ENCODE assay signal across 8 cellular contexts in the genomic region with DNA sequence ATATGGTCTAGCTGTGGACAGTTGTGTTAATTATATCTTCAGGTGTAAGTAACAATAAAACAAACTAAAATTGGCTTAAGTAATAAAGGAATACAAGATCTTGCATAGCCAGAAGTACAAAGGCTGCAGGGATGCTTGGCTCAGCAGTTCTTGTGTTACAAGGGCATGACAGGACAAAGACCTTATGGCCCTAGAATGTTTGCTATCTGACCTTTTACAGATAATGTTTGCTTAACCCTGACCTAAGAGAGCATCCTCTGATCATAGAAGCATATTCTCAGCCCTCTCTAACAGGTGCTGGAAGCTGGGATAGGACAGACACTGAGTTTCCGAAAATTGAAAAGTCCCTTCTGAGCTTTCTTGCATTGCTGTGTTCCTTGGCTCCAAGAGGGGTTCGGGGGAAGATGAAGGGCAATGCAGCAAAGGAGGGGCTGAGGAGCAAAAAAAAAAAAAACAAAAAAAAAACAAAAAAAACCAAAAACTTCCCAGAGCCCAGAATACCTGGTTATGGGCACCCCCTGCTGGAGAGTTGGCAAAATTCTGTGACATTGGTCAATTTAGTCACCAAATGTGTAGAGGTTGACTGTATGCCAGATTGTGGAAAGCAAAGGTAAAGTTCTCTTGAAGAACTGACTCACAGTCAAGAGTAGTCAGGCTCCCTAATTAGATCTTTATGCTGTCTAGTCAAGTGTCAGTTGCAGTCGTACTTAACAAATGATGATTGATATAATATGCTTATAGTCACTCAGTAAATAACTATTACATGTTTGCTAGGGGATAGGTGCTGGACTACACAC. TPM values are rescaled to one million over a fixed set of nuclear protein-coding genes. Genes with fewer than 3 reads are reported as not detected.
A peak's percentile ranks its signal among the peaks of the same experiment; 100 is the strongest.
DNase-seq lines count a peak whose midpoint lies in the region; ATAC-seq, FAIRE-seq and TF ChIP-seq lines count a peak whose summit lies in the region.

No MANE protein-coding gene starts in this region.

- H3K9me3 ChIP-seq in left lung: no peaks in the 10 kb centered on the region

- H3K27me3 ChIP-seq in bronchial epithelial cell (ENCODE audit: control insufficient read depth, insufficient read depth, low read length) (no peaks in the 10 kb centered on the region), left lung (no peaks in the 10 kb centered on the region)

- peak; percentile 43 for DNase-seq in NCI-H1105 (lab: John Stamatoyannopoulos, UW)
- peak; percentile 21 for DNase-seq in UCSD-AML1 (lab: John Stamatoyannopoulos, UW; ENCODE audit: unreplicated experiment)
- DNase-seq in bronchial epithelial cell (ENCODE audit: low read depth): peak; percentile 79
- no peak for DNase-seq in left lung
- peak; percentile 49 to 71 (median 59) for DNase-seq in stimulated activated CD4-positive, alpha-beta T cell treated with anti-CD3 and anti-CD28 coated beads, TNF-alpha, amount 100 ng/mL, for 24 hours (ENCODE audit: low read depth in 3 of 3)
- no peak for DNase-seq in mesenteric fat pad (ENCODE audit: low spot score)

- H3K27ac ChIP-seq in left lung: no peak overlapping the region

- peak; percentile 86 for ATAC-seq in left lung

- no peaks in the 10 kb centered on the region for H3K4me1 ChIP-seq in left lung

- TF ChIP-seq CTCF in GM12873 (IDR thresholded peaks at IDR 0.05; ENCODE audit: insufficient read depth, low read depth, low read length, missing control alignments) (peak; percentile 75), bronchial epithelial cell (IDR thresholded peaks at IDR 0.05; ENCODE audit: insufficient read depth, low read length, severe bottlenecking) (peak; percentile 61), left lung (IDR thresholded peaks at IDR 0.05) (peak; percentile 48 to 52)

- peak; percentile 30 for FAIRE-seq in A204.1 (lab: Jason Lieb, UNC)
- FAIRE-seq in bronchial epithelial cell (lab: Jason Lieb, UNC): no peak

- H3K36me3 ChIP-seq in bronchial epithelial cell (ENCODE audit: control insufficient read depth, insufficient read depth, low read length): no peaks in the 10 kb centered on the region
- no peaks in the 10 kb centered on the region for H3K36me3 ChIP-seq in left lung

- intact Hi-C loops in left lung (cut with DNase I): no loop called here

- H3K4me3 ChIP-seq in bronchial epithelial cell (ENCODE audit: low read depth, low read length) (no peak overlapping the region), left lung (no peak overlapping the region)

RNA-seq across cellular contexts. Expression of gene HIKESHI, which starts 10.4 kb away (rescaled TPM):
- total RNA-seq in bronchial epithelial cell (48.2 and 63.1 TPM in 2 replicates), left lung (10 to 100 TPM; 28.5 to 30.2 TPM), mesenteric fat pad (29.2 TPM)

RNA-seq across cellular contexts. Expression of gene EED, which starts 47.1 kb away (rescaled TPM):
- total RNA-seq in bronchial epithelial cell (13.7 and 14.1 TPM in 2 replicates), left lung (10 to 100 TPM; 20.3 to 24.6 TPM), mesenteric fat pad (13.5 TPM)

Comparison
In these comparisons a context has a peak if more than half of its experiments do, and no peak if none do; other contexts are left out.
1. DNase-seq: peak in NCI-H1105 (single experiment), UCSD-AML1 (single experiment), bronchial epithelial cell (single experiment) and stimulated activated CD4-positive, alpha-beta T cell treated with anti-CD3 and anti-CD28 coated beads, TNF-alpha, amount 100 ng/mL, for 24 hours (3 of 3); none in left lung (0 of 2) and mesenteric fat pad (single experiment).
2. Peak in every context shown above with its lines, with median percentiles within 50 percentile points of each other: CTCF ChIP-seq.